18 cellular contexts compared by ENCODE assay signal in the genomic region with DNA sequence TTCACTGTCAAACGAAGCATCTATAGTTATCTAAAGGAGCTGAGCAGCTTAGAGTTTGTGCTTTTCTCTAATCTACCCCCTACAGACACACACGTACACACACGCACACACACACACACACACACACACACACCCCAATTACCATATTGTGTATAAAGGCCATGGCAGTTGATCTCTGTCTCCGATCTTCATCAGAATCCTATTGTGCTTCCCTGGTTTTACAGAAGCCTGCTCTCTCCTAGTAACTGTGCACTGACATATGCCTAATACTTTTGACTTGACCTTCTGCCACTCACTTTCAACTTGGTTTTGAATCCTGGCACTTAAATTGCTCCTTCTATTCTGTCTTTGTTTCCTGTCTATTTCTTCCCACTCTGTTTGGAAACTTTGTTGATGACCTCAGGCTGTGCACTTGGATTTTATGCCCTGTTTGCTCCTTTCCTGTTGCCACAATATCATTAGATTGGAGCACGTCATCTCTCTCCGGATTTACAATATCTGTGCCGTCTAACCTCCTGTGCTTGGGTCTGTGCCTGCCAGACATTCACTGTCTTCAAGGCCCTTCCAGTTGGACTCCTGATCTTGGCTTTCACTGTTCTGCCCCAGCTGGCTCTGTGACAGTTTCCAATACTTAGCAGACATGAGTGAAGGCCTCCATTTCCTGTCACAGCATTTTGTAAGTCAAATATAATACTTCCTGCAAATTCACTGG.
DNase-seq lines count a peak whose midpoint lies in the region; FAIRE-seq and TF ChIP-seq lines count a peak whose summit lies in the region.
"Had no signal": no experiment of that assay in that cellular context is flagged by ENCODE, and none has a peak within 500 bp of the region (broad histone marks: within the 10 kb centered on the region; RNA-seq: fewer than 3 reads in every experiment).

No MANE protein-coding gene starts in this region.

- intact Hi-C loops in endothelial cell of umbilical vein (cut with micrococcal nuclease) = no loop called here
- intact Hi-C loops in spleen (cut with DNase I; ENCODE audit: low total_unique reads) = no loop called here
- intact Hi-C loops in activated CD4-positive, alpha-beta T cell treated with anti-CD3 and anti-CD28 coated beads, Interleukin-2, amount 10 ng/mL, durations not matched to agents 24 days and 14 days (cut with micrococcal nuclease) = no loop called here
- intact Hi-C loops in esophagus squamous epithelium (cut with DNase I) = no loop called here

- peak overlapping the region; percentile 75 for H2AFZ ChIP-seq in endothelial cell of umbilical vein (ENCODE audit: low read depth, low read length)

- H3K27ac Mint-ChIP-seq in activated CD4-positive, alpha-beta T cell treated with anti-CD3 and anti-CD28 coated beads, Interleukin-2, amount 10 ng/mL, durations not matched to agents 24 days and 14 days = no peak overlapping the region
- H3K27ac Mint-ChIP-seq: naive thymus-derived CD8-positive, alpha-beta T cell; stimulated activated effector memory CD8-positive, alpha-beta T cell treated with anti-CD3 and anti-CD28 coated beads, Interleukin-12 subunit alpha, Interleukin-12 subunit beta, amount 100 ng/mL, for 72 hours; T-cell had no signal

- no peak for TF ChIP-seq CTCF in endothelial cell of umbilical vein (IDR thresholded peaks at IDR 0.05; ENCODE audit: extremely low read depth in 1 of 2, insufficient read depth in 1 of 2, low read depth in 1 of 2, low read length in 2 of 2)
- TF ChIP-seq CTCF in right atrium auricular region (IDR thresholded peaks at IDR 0.05) = no peak
- no peak for TF ChIP-seq CTCF in spleen (IDR thresholded peaks at IDR 0.05 in 8 of 11, conservative IDR thresholded peaks at IDR 0.05 in 3 of 11)
- no peak for TF ChIP-seq CTCF in esophagus squamous epithelium (IDR thresholded peaks at IDR 0.05)

- no peak overlapping the region for H3K4me3 Mint-ChIP-seq in activated CD4-positive, alpha-beta T cell treated with anti-CD3 and anti-CD28 coated beads, Interleukin-2, amount 10 ng/mL, durations not matched to agents 24 days and 14 days
- H3K4me3 Mint-ChIP-seq: naive thymus-derived CD8-positive, alpha-beta T cell; stimulated activated effector memory CD8-positive, alpha-beta T cell treated with anti-CD3 and anti-CD28 coated beads, Interleukin-12 subunit alpha, Interleukin-12 subunit beta, amount 100 ng/mL, for 72 hours; T-cell had no signal

- no peak overlapping the region for H3K27ac ChIP-seq in endothelial cell of umbilical vein (ENCODE audit: insufficient read depth, low read depth, low read length)
- H3K27ac ChIP-seq in right atrium auricular region = peak overlapping the region; percentile 31 to 46
- H3K27ac ChIP-seq in spleen = peak overlapping the region in 4 of 8 donors; percentile 0 to 35 (median 18)
- no peak overlapping the region for H3K27ac ChIP-seq in esophagus squamous epithelium
- H3K27ac ChIP-seq: 22Rv1, testis had no signal

- CTCF ChIA-PET in endothelial cell of umbilical vein (lab: Charles Lee) = no interaction called here

- no peaks in the 10 kb centered on the region for H4K20me1 ChIP-seq in endothelial cell of umbilical vein (replicated peaks; ENCODE audit: control insufficient read depth, extremely low read depth, insufficient read depth, low read length)

- H3K9me1 ChIP-seq in endothelial cell of umbilical vein (replicated peaks; ENCODE audit: control insufficient read depth, extremely low read depth, insufficient read depth, low read length) = no peaks in the 10 kb centered on the region

- no peaks in the 10 kb centered on the region for H3K79me2 ChIP-seq in endothelial cell of umbilical vein (ENCODE audit: control insufficient read depth, insufficient read depth, low read length)

- no peak for FAIRE-seq in endothelial cell of umbilical vein (lab: Jason Lieb, UNC)
- FAIRE-seq: colon had no signal

- no peak overlapping the region for H3K4me2 ChIP-seq in endothelial cell of umbilical vein (ENCODE audit: insufficient read depth, low read length)

- H3K36me3 ChIP-seq in endothelial cell of umbilical vein (ENCODE audit: control insufficient read depth in 2 of 2, extremely low read depth in 1 of 2, insufficient read depth in 2 of 2, low read length in 2 of 2) (no peaks in the 10 kb centered on the region), right atrium auricular region (no peaks in the 10 kb centered on the region), spleen (no peaks in the 10 kb centered on the region), esophagus squamous epithelium (no peaks in the 10 kb centered on the region)

- TF ChIP-seq POLR2A in endothelial cell of umbilical vein (IDR thresholded peaks at IDR 0.05; ENCODE audit: low read depth, low read length) = no peak
- TF ChIP-seq POLR2A in spleen (IDR thresholded peaks at IDR 0.05) = no peak
- TF ChIP-seq POLR2A in esophagus squamous epithelium (IDR thresholded peaks at IDR 0.05) = no peak

- H3K4me1 Mint-ChIP-seq in activated CD4-positive, alpha-beta T cell treated with anti-CD3 and anti-CD28 coated beads, Interleukin-2, amount 10 ng/mL, durations not matched to agents 24 days and 14 days = no peaks in the 10 kb centered on the region
- H3K4me1 Mint-ChIP-seq: naive thymus-derived CD8-positive, alpha-beta T cell; stimulated activated effector memory CD8-positive, alpha-beta T cell treated with anti-CD3 and anti-CD28 coated beads, Interleukin-12 subunit alpha, Interleukin-12 subunit beta, amount 100 ng/mL, for 72 hours; T-cell had no signal

- POLR2A ChIA-PET in endothelial cell of umbilical vein (lab: Charles Lee) = no interaction called here

- no peaks in the 10 kb centered on the region for H3K36me3 Mint-ChIP-seq in activated CD4-positive, alpha-beta T cell treated with anti-CD3 and anti-CD28 coated beads, Interleukin-2, amount 10 ng/mL, durations not matched to agents 24 days and 14 days (ENCODE audit: low read depth)
- H3K36me3 Mint-ChIP-seq: naive thymus-derived CD8-positive, alpha-beta T cell; stimulated activated effector memory CD8-positive, alpha-beta T cell treated with anti-CD3 and anti-CD28 coated beads, Interleukin-12 subunit alpha, Interleukin-12 subunit beta, amount 100 ng/mL, for 72 hours; T-cell had no signal

- H3K27me3 ChIP-seq in endothelial cell of umbilical vein (ENCODE audit: control insufficient read depth in 2 of 2, insufficient read depth in 2 of 2, low read length in 2 of 2) (no peaks in the 10 kb centered on the region), right atrium auricular region (no peaks in the 10 kb centered on the region), spleen (replicated peaks in 1 of 7) (no peaks in the 10 kb centered on the region), esophagus squamous epithelium (no peaks in the 10 kb centered on the region)
- H3K27me3 ChIP-seq: testis had no signal

- no peaks in the 10 kb centered on the region for H3K27me3 Mint-ChIP-seq in activated CD4-positive, alpha-beta T cell treated with anti-CD3 and anti-CD28 coated beads, Interleukin-2, amount 10 ng/mL, durations not matched to agents 24 days and 14 days
- H3K27me3 Mint-ChIP-seq: naive thymus-derived CD8-positive, alpha-beta T cell; T-cell had no signal

- dilution Hi-C loops in endothelial cell of umbilical vein (cut with MboI; ENCODE audit: extremely low pct_ligation_motif_present, low sequenced_read_pairs) = no loop called here

- no peaks in the 10 kb centered on the region for H3K9me3 Mint-ChIP-seq in activated CD4-positive, alpha-beta T cell treated with anti-CD3 and anti-CD28 coated beads, Interleukin-2, amount 10 ng/mL, durations not matched to agents 24 days and 14 days

- H3K9me3 ChIP-seq in endothelial cell of umbilical vein (replicated peaks; ENCODE audit: control insufficient read depth, insufficient read depth, low read length) (no peaks in the 10 kb centered on the region), right atrium auricular region (peaks cover 0 to 7% of the 10 kb centered on the region in 2 donors), spleen (peaks cover 0 to 13% (median 0%) of the 10 kb centered on the region in 8 donors), esophagus squamous epithelium (no peaks in the 10 kb centered on the region)
- H3K9me3 ChIP-seq: testis had no signal

- WGBS in spleen, 5 donors = 45 to 70% (median 68%) methylated on average over 7 of the region's 7 CpGs
- 70 to 76% methylated on average over 7 of the region's 7 CpGs for WGBS in esophagus squamous epithelium, 2 donors

- DNase-seq in DMS 273 (lab: John Stamatoyannopoulos, UW; ENCODE audit: unreplicated experiment) (peak; percentile 0), DMS 273 treated with DMSO at 0.1 percent for 48 hours (lab: John Stamatoyannopoulos, UW) (no peak), endothelial cell of umbilical vein (ENCODE audit: low read depth, low spot score) (peak; percentile 53), right atrium auricular region (ENCODE audit: low spot score) (peak; percentile 82), spleen (peak; percentile 42), esophagus squamous epithelium (lab: John Stamatoyannopoulos, UW) (no peak), NCI-H2171 treated with DMSO at 0.1 percent for 48 hours (lab: John Stamatoyannopoulos, UW) (no peak)
- no peak for DNase-seq in activated CD4-positive, alpha-beta T cell treated with anti-CD3 and anti-CD28 coated beads, Interleukin-2, amount 10 ng/mL, durations not matched to agents 24 days and 14 days
- DNase-seq: activated naive CD4-positive, alpha-beta T cell treated with anti-CD3 and anti-CD28 coated beads, Interleukin-2, amount 50 U/mL, for 16 hours; mammary epithelial cell; naive thymus-derived CD8-positive, alpha-beta T cell; NCI-H187; stimulated activated CD4-positive, alpha-beta T cell treated with anti-CD3 and anti-CD28 coated beads, Interleukin-12 subunit alpha, Interleukin-12 subunit beta, amount 100 ng/mL, for 4 hours; T-cell; testis had no signal

- no TSS peak for BruUV-seq in endothelial cell of umbilical vein (replicated peaks; lab: Mats Ljungman, UMichigan)

- H3K4me3 ChIP-seq in endothelial cell of umbilical vein (replicated peaks in 1 of 3; ENCODE audit: insufficient read depth in 1 of 3, low read depth in 1 of 3, low read length in 3 of 3) = no peak overlapping the region
- H3K4me3 ChIP-seq in right atrium auricular region = no peak overlapping the region
- H3K4me3 ChIP-seq in spleen = no peak overlapping the region
- no peak overlapping the region for H3K4me3 ChIP-seq in esophagus squamous epithelium
- H3K4me3 ChIP-seq: testis had no signal

- H3K4me1 ChIP-seq in endothelial cell of umbilical vein (ENCODE audit: control insufficient read depth, extremely low read depth, insufficient read depth, low read length) = no peaks in the 10 kb centered on the region
- H3K4me1 ChIP-seq in right atrium auricular region = no peaks in the 10 kb centered on the region
- no peaks in the 10 kb centered on the region for H3K4me1 ChIP-seq in spleen
- H3K4me1 ChIP-seq in esophagus squamous epithelium = no peaks in the 10 kb centered on the region
- H3K4me1 ChIP-seq: testis had no signal

- H3K9ac ChIP-seq in endothelial cell of umbilical vein (replicated peaks; ENCODE audit: extremely low read depth, insufficient read depth, low read length) = no peak overlapping the region

TF ChIP-seq in endothelial cell of umbilical vein, 7 proteins besides CTCF, POLR2A, EP300 and RAD21 (continues in another document):
- TF ChIP-seq FOS (IDR thresholded peaks at IDR 0.05; ENCODE audit: borderline replicate concordance, insufficient read depth, low read length) (no peak), MYC (IDR thresholded peaks at IDR 0.05; ENCODE audit: low read depth, low read length) (no peak), POLR2AphosphoS5 (IDR thresholded peaks at IDR 0.05; ENCODE audit: insufficient read depth, low read depth, low read length) (no peak)

Comparison
In these comparisons a context has a peak if more than half of its experiments do, and no peak if none do; other contexts are left out.
1. DNase-seq: peak in DMS 273 (single experiment), endothelial cell of umbilical vein (single experiment), right atrium auricular region (single experiment) and spleen (single experiment); none in DMS 273 treated with DMSO at 0.1 percent for 48 hours (single experiment), activated CD4-positive, alpha-beta T cell treated with anti-CD3 and anti-CD28 coated beads, Interleukin-2, amount 10 ng/mL, durations not matched to agents 24 days and 14 days (single experiment), esophagus squamous epithelium (single experiment) and NCI-H2171 treated with DMSO at 0.1 percent for 48 hours (single experiment).
2. H3K27ac ChIP-seq: peak in right atrium auricular region (2 of 2); none in endothelial cell of umbilical vein (single experiment) and esophagus squamous epithelium (0 of 4).